In genomic region chr7:107856806-107857540, GRCh38 we compare ENCODE assay signal across 1 cellular context.
TF ChIP-seq lines count a peak whose summit lies in the region.

No MANE protein-coding gene starts in this region.

TF ChIP-seq in HepG2, 621 proteins besides CTCF, POLR2A, EP300 and RAD21 (continued from another document and continues in another):
- TF ChIP-seq TFE3 (CRISPR knock-in tag; IDR thresholded peaks at IDR 0.05) (peak; percentile 30; the same call in 1 of the 2 replicates), TP53 (CRISPR knock-in tag; conservative IDR thresholded peaks at IDR 0.05) (no peak), ZNF326 (CRISPR knock-in tag; IDR thresholded peaks at IDR 0.05; ENCODE audit: borderline replicate concordance) (no peak), ZSCAN20 (CRISPR knock-in tag; IDR thresholded peaks at IDR 0.05; ENCODE audit: borderline replicate concordance) (no peak), ZNF737 (CRISPR knock-in tag; IDR thresholded peaks at IDR 0.05; ENCODE audit: borderline replicate concordance) (no peak), MZF1 (CRISPR knock-in tag; IDR thresholded peaks at IDR 0.05; ENCODE audit: borderline replicate concordance) (no peak), ZNF225 (CRISPR knock-in tag; IDR thresholded peaks at IDR 0.05) (no peak), ZNF766 (CRISPR knock-in tag; IDR thresholded peaks at IDR 0.05; ENCODE audit: borderline replicate concordance) (no peak), TAF15 (IDR thresholded peaks at IDR 0.05; ENCODE audit: low read depth, low read length, poor library complexity, severe bottlenecking) (no peak), RARA (CRISPR knock-in tag; IDR thresholded peaks at IDR 0.05) (peak; percentile 75), MAFK (conservative IDR thresholded peaks at IDR 0.05 in 1 of 2, IDR thresholded peaks at IDR 0.05 in 1 of 2; ENCODE audit: low read length in 2 of 2) (0 out of 4 replicates have a peak, but pooled peaks of 1 of the 2 experiments have one; percentile 3), RBM39 (IDR thresholded peaks at IDR 0.05; ENCODE audit: low read depth, low read length, poor library complexity, severe bottlenecking) (no peak), ATF1 (CRISPR knock-in tag; IDR thresholded peaks at IDR 0.05) (no peak), ZNF768 (CRISPR knock-in tag; IDR thresholded peaks at IDR 0.05) (no peak), ZFYVE20 (CRISPR knock-in tag; IDR thresholded peaks at IDR 0.05; ENCODE audit: borderline replicate concordance, low read depth) (no peak), ZBTB3 (CRISPR knock-in tag; IDR thresholded peaks at IDR 0.05; ENCODE audit: borderline replicate concordance, low read depth) (no peak), FOXK1 (CRISPR knock-in tag; IDR thresholded peaks at IDR 0.05; ENCODE audit: borderline replicate concordance, low read depth) (peak; percentile 61; the same call in 1 of the 2 replicates), ZNF124 (CRISPR knock-in tag; IDR thresholded peaks at IDR 0.05) (no peak), SATB2 (CRISPR knock-in tag; IDR thresholded peaks at IDR 0.05) (no peak), TRIM22 (IDR thresholded peaks at IDR 0.05) (no peak), PAXIP1 (CRISPR knock-in tag; conservative IDR thresholded peaks at IDR 0.05) (peak; percentile 91), ZNF7 (CRISPR knock-in tag; IDR thresholded peaks at IDR 0.05) (no peak), TFDP2 (CRISPR knock-in tag; IDR thresholded peaks at IDR 0.05) (no peak), ZNF644 (CRISPR knock-in tag; IDR thresholded peaks at IDR 0.05; ENCODE audit: low read depth) (peak; percentile 86), WIZ (CRISPR knock-in tag; IDR thresholded peaks at IDR 0.05) (peak; percentile 93), SMAD9 (CRISPR knock-in tag; IDR thresholded peaks at IDR 0.05) (no peak), KLF11 (CRISPR knock-in tag; IDR thresholded peaks at IDR 0.05) (peak; percentile 13; the same call in 1 of the 2 replicates), SAP130 (CRISPR knock-in tag; IDR thresholded peaks at IDR 0.05; ENCODE audit: low read depth) (peak; percentile 84), ZNF776 (CRISPR knock-in tag; IDR thresholded peaks at IDR 0.05) (no peak), PHF5A (CRISPR knock-in tag; IDR thresholded peaks at IDR 0.05; ENCODE audit: low read depth, unreplicated experiment) (no peak), CENPX (CRISPR knock-in tag; IDR thresholded peaks at IDR 0.05) (no peak), EZH2 (conservative IDR thresholded peaks at IDR 0.05; ENCODE audit: low read depth, low read length) (no peak), TIGD3 (CRISPR knock-in tag; IDR thresholded peaks at IDR 0.05; ENCODE audit: borderline replicate concordance) (no peak), RXRA (CRISPR knock-in tag; IDR thresholded peaks at IDR 0.05) (peak; percentile 59; the same call in 1 of the 2 replicates), ZNF468 (CRISPR knock-in tag; IDR thresholded peaks at IDR 0.05) (no peak), ZNF724P (CRISPR knock-in tag; IDR thresholded peaks at IDR 0.05; ENCODE audit: borderline replicate concordance) (peak; percentile 53; the same call in 1 of the 2 replicates), IKZF1 (IDR thresholded peaks at IDR 0.05) (no peak), TAF1 (CRISPR knock-in tag; IDR thresholded peaks at IDR 0.05) (no peak), GRHL1 (CRISPR knock-in tag; conservative IDR thresholded peaks at IDR 0.05) (no peak), HMGXB3 (CRISPR knock-in tag; IDR thresholded peaks at IDR 0.05; ENCODE audit: borderline replicate concordance) (no peak), MEIS1 (CRISPR knock-in tag; IDR thresholded peaks at IDR 0.05; ENCODE audit: borderline replicate concordance) (peak; percentile 75), LCORL (IDR thresholded peaks at IDR 0.05) (no peak), LCORL (CRISPR knock-in tag; IDR thresholded peaks at IDR 0.05) (peak; percentile 35; the same call in 1 of the 2 replicates), ZNF580 (CRISPR knock-in tag; IDR thresholded peaks at IDR 0.05; ENCODE audit: borderline replicate concordance, low read depth) (no peak), PBX2 (CRISPR knock-in tag; IDR thresholded peaks at IDR 0.05) (peak; percentile 66; the same call in 1 of the 2 replicates), SUZ12 (IDR thresholded peaks at IDR 0.05; ENCODE audit: low read depth, low read length) (no peak), RFX1 (IDR thresholded peaks at IDR 0.05) (no peak), ZNF589 (CRISPR knock-in tag; conservative IDR thresholded peaks at IDR 0.05) (no peak), RELA (CRISPR knock-in tag; IDR thresholded peaks at IDR 0.05) (no peak), KLF13 (CRISPR knock-in tag; IDR thresholded peaks at IDR 0.05) (no peak)
